Comparison of ENCODE assay signal across 8 cellular contexts in genomic region chr3:120348065-120348980, GRCh38. TPM values are rescaled to one million over a fixed set of nuclear protein-coding genes. Genes with fewer than 3 reads are reported as not detected.
DNase-seq lines count a peak whose midpoint lies in the region; ATAC-seq and TF ChIP-seq lines count a peak whose summit lies in the region.

No MANE protein-coding gene starts in this region.

- H3K4me3 ChIP-seq in BE2C (ENCODE audit: low read depth, low read length) (peak overlapping the region; percentile 96), epithelial cell of proximal tubule (ENCODE audit: low read depth, low read length) (peak overlapping the region; percentile 77), upper lobe of left lung (peak overlapping the region; percentile 65 to 90 (median 81))

- CTCF ChIA-PET in activated CD8-positive, alpha-beta memory T cell treated with anti-CD3 and anti-CD28 coated beads, Interleukin-2, amount 10 ng/mL, durations not matched to agents 7 days and 5 days (lab: Charles Lee) = interaction anchor here (1.0 to 2.4 kb wide), 13 partner anchors 8 to 538 kb away, joined by 3 to 8 read pairs (median 4); no protein-coding TSS in a partner anchor

- H3K4me1 ChIP-seq in BE2C (no peaks in the 10 kb centered on the region), upper lobe of left lung (peaks cover 18 to 32% (median 29%) of the 10 kb centered on the region in 4 donors)

- no peak for TF ChIP-seq EP300 in upper lobe of left lung (IDR thresholded peaks at IDR 0.05)

- peak overlapping the region; percentile 89 for H3K4me3 Mint-ChIP-seq in activated CD8-positive, alpha-beta memory T cell treated with anti-CD3 and anti-CD28 coated beads, Interleukin-2, amount 10 ng/mL, durations not matched to agents 7 days and 5 days
- peak overlapping the region; percentile 90 for H3K4me3 Mint-ChIP-seq in nephron progenitor cell

- 3 to 9% methylated on average over 11 to 35 of the region's 40 CpGs for WGBS in upper lobe of left lung, 2 donors

- peaks cover 13% of the 10 kb centered on the region for H3K27me3 Mint-ChIP-seq in activated CD8-positive, alpha-beta memory T cell treated with anti-CD3 and anti-CD28 coated beads, Interleukin-2, amount 10 ng/mL, durations not matched to agents 7 days and 5 days
- H3K27me3 Mint-ChIP-seq in nephron progenitor cell (ENCODE audit: low read depth, poor library complexity) = no peaks in the 10 kb centered on the region

- H3K36me3 Mint-ChIP-seq in activated CD8-positive, alpha-beta memory T cell treated with anti-CD3 and anti-CD28 coated beads, Interleukin-2, amount 10 ng/mL, durations not matched to agents 7 days and 5 days = peaks cover 38% of the 10 kb centered on the region
- peaks cover 42% of the 10 kb centered on the region for H3K36me3 Mint-ChIP-seq in nephron progenitor cell (ENCODE audit: low read depth)

- no peaks in the 10 kb centered on the region for H3K27me3 ChIP-seq in BE2C
- no peaks in the 10 kb centered on the region for H3K27me3 ChIP-seq in upper lobe of left lung

- no peak for DNase-seq in BE2C
- peak; percentile 61 for DNase-seq in NCI-H526 treated with DMSO at 0.1 percent for 48 hours (lab: John Stamatoyannopoulos, UW)
- peak; percentile 77 for DNase-seq in activated CD8-positive, alpha-beta memory T cell treated with anti-CD3 and anti-CD28 coated beads, Interleukin-2, amount 10 ng/mL, durations not matched to agents 7 days and 5 days
- no peak for DNase-seq in epithelial cell of proximal tubule (ENCODE audit: low read depth)
- no peak for DNase-seq in nephron progenitor cell
- DNase-seq in upper lobe of left lung = no peak

- TF ChIP-seq POLR2A in upper lobe of left lung (IDR thresholded peaks at IDR 0.05) = no peak

- ATAC-seq in GM18909 (IDR thresholded peaks at IDR 0.05; ENCODE audit: poor library complexity, unreplicated experiment) (peak; percentile 61), HG03135 (IDR thresholded peaks at IDR 0.05; ENCODE audit: unreplicated experiment) (peak; percentile 60), upper lobe of left lung (ENCODE audit: low FRiP score in 2 of 2) (peak in 1 of 2 donors; percentile 75)
- ATAC-seq in activated CD8-positive, alpha-beta memory T cell treated with anti-CD3 and anti-CD28 coated beads, Interleukin-2, amount 10 ng/mL, durations not matched to agents 7 days and 5 days = peak; percentile 60

- peaks cover 4% of the 10 kb centered on the region for H3K36me3 ChIP-seq in BE2C
- no peaks in the 10 kb centered on the region for H3K36me3 ChIP-seq in upper lobe of left lung

- no peaks in the 10 kb centered on the region for H3K9me3 ChIP-seq in BE2C
- H3K9me3 ChIP-seq in upper lobe of left lung = no peaks in the 10 kb centered on the region

- no peak for TF ChIP-seq CTCF in BE2C (IDR thresholded peaks at IDR 0.05; ENCODE audit: low read depth, low read length)
- TF ChIP-seq CTCF in epithelial cell of proximal tubule (conservative IDR thresholded peaks at IDR 0.05; ENCODE audit: low read depth, low read length) = no peak
- no peak for TF ChIP-seq CTCF in nephron progenitor cell (IDR thresholded peaks at IDR 0.05)
- no peak for TF ChIP-seq CTCF in upper lobe of left lung (IDR thresholded peaks at IDR 0.05)

- peak overlapping the region; percentile 81 for H3K27ac Mint-ChIP-seq in activated CD8-positive, alpha-beta memory T cell treated with anti-CD3 and anti-CD28 coated beads, Interleukin-2, amount 10 ng/mL, durations not matched to agents 7 days and 5 days
- H3K27ac Mint-ChIP-seq in nephron progenitor cell = peak overlapping the region; percentile 49

- peaks cover 50% of the 10 kb centered on the region for H3K4me1 Mint-ChIP-seq in activated CD8-positive, alpha-beta memory T cell treated with anti-CD3 and anti-CD28 coated beads, Interleukin-2, amount 10 ng/mL, durations not matched to agents 7 days and 5 days
- H3K4me1 Mint-ChIP-seq in nephron progenitor cell = peaks cover 39% of the 10 kb centered on the region

- peak overlapping the region; percentile 86 to 93 (median 91) for H3K27ac ChIP-seq in upper lobe of left lung

- no peaks in the 10 kb centered on the region for H3K9me3 Mint-ChIP-seq in activated CD8-positive, alpha-beta memory T cell treated with anti-CD3 and anti-CD28 coated beads, Interleukin-2, amount 10 ng/mL, durations not matched to agents 7 days and 5 days (ENCODE audit: low read depth)
- no peaks in the 10 kb centered on the region for H3K9me3 Mint-ChIP-seq in nephron progenitor cell

RNA-seq across cellular contexts. Expression of gene LRRC58, which starts 0.8 kb away (rescaled TPM):
- polyA plus RNA-seq in BE2C (2012; ENCODE audit: insufficient read depth, insufficient read length, low read depth) = 13.9 TPM
- total RNA-seq in activated CD8-positive, alpha-beta memory T cell treated with anti-CD3 and anti-CD28 coated beads, Interleukin-2, amount 10 ng/mL, durations not matched to agents 7 days and 5 days = 10 to 100 TPM; 21.2 to 21.4 TPM
- total RNA-seq in epithelial cell of proximal tubule (20.5 and 21.0 TPM in 2 replicates), upper lobe of left lung (10 to 100 TPM; 13.6 to 33.5 (median 18.6) TPM)

Comparison
In these comparisons a context has a peak if more than half of its experiments do, and no peak if none do; other contexts are left out.
1. DNase-seq: peak in NCI-H526 treated with DMSO at 0.1 percent for 48 hours (single experiment) and activated CD8-positive, alpha-beta memory T cell treated with anti-CD3 and anti-CD28 coated beads, Interleukin-2, amount 10 ng/mL, durations not matched to agents 7 days and 5 days (single experiment); none in BE2C (single experiment), epithelial cell of proximal tubule (single experiment), nephron progenitor cell (single experiment) and upper lobe of left lung (0 of 2).
2. Peak in every context shown above with its lines, with median percentiles within 50 percentile points of each other: H3K4me3 ChIP-seq.